In genomic region chr9:6695121-6695814, GRCh38 we compare ENCODE assay signal across 18 cellular contexts. TPM values are rescaled to one million over a fixed set of nuclear protein-coding genes. Genes with fewer than 3 reads are reported as not detected.
DNase-seq lines count a peak whose midpoint lies in the region; ATAC-seq and TF ChIP-seq lines count a peak whose summit lies in the region.
"Had no signal": no experiment of that assay in that cellular context is flagged by ENCODE, and none has a peak within 500 bp of the region (broad histone marks: within the 10 kb centered on the region; RNA-seq: fewer than 3 reads in every experiment).

No MANE protein-coding gene starts in this region.

- H3K4me1 Mint-ChIP-seq in GM23338 (peaks cover 24% of the 10 kb centered on the region; the same call in 2 of the 3 replicates), WTC11 (peaks cover 35% of the 10 kb centered on the region)
- peaks cover 45% of the 10 kb centered on the region for H3K4me1 Mint-ChIP-seq in stimulated activated memory B cell treated with anti-CD40 and anti-IgM and Interleukin-4, amounts not matched to agents 10 μg/mL and 1 μg/mL and 100 μg/mL, for 72 hours

- no peaks in the 10 kb centered on the region for H3K27me3 ChIP-seq in GM23338 (ENCODE audit: insufficient read depth)
- H3K27me3 ChIP-seq: BLaER1 treated with 17β-estradiol and CSF1 and Interleukin-3, amounts not matched to agents 10 nM and 100 nM had no signal

- H3K27ac Mint-ChIP-seq in GM23338 (0 out of 2 replicates have a peak overlapping the region, but pooled peaks have one; percentile 12), WTC11 (0 out of 2 replicates have a peak overlapping the region, but pooled peaks have one; percentile 60)
- peak overlapping the region; percentile 84 for H3K27ac Mint-ChIP-seq in stimulated activated memory B cell treated with anti-CD40 and anti-IgM and Interleukin-4, amounts not matched to agents 10 μg/mL and 1 μg/mL and 100 μg/mL, for 72 hours
- H3K27ac Mint-ChIP-seq: CD4-positive, alpha-beta T cell had no signal

- H3K4me3 Mint-ChIP-seq in GM23338 (no peak overlapping the region), WTC11 (no peak overlapping the region)
- H3K4me3 Mint-ChIP-seq in stimulated activated memory B cell treated with anti-CD40 and anti-IgM and Interleukin-4, amounts not matched to agents 10 μg/mL and 1 μg/mL and 100 μg/mL, for 72 hours = no peak overlapping the region
- H3K4me3 Mint-ChIP-seq: CD4-positive, alpha-beta T cell had no signal

- H3K36me3 ChIP-seq in GM23338 (ENCODE audit: insufficient read depth) = no peaks in the 10 kb centered on the region
- H3K36me3 ChIP-seq: BLaER1 treated with 17β-estradiol and CSF1 and Interleukin-3, amounts not matched to agents 10 nM and 100 nM; HAP-1 had no signal

- H3K9me2 ChIP-seq in GM23338 (ENCODE audit: insufficient read depth) = peaks cover 5% of the 10 kb centered on the region; the same call in 1 of the 2 replicates

- no peak for TF ChIP-seq CTCF in GM23338 (conservative IDR thresholded peaks at IDR 0.05; ENCODE audit: low read depth in 2 of 2)
- TF ChIP-seq CTCF in WTC11 (IDR thresholded peaks at IDR 0.05) = no peak

- DNase-seq in GM23338 (ENCODE audit: low spot score) (no peak), WTC11 (ENCODE audit: low spot score) (no peak), medulla oblongata (ENCODE audit: extremely low spot score) (peak; percentile 1), NCI-H69 (lab: John Stamatoyannopoulos, UW) (no peak)
- DNase-seq in stimulated activated naive CD8-positive, alpha-beta T cell treated with anti-CD3 and anti-CD28 coated beads, Interleukin-15, Interleukin-2, amounts not matched to agents 100 U/mL and 50 U/mL, for 24 hours = no peak
- DNase-seq: Calu3; CD4-positive, alpha-beta T cell; DMS 273 treated with DMSO at 0.1 percent for 48 hours; DMS79 treated with DMSO at 0.1 percent for 48 hours; GDM1; GOT3 had no signal

- H3K4me1 ChIP-seq in GM23338 (ENCODE audit: insufficient read depth) = peaks cover 22% of the 10 kb centered on the region
- H3K4me1 ChIP-seq: A549 had no signal

- peaks cover 7% of the 10 kb centered on the region for H3K27me3 Mint-ChIP-seq in GM23338 (ENCODE audit: insufficient read depth, low read depth, poor library complexity)
- H3K27me3 Mint-ChIP-seq in WTC11 (ENCODE audit: low read depth) = no peaks in the 10 kb centered on the region
- no peaks in the 10 kb centered on the region for H3K27me3 Mint-ChIP-seq in stimulated activated memory B cell treated with anti-CD40 and anti-IgM and Interleukin-4, amounts not matched to agents 10 μg/mL and 1 μg/mL and 100 μg/mL, for 72 hours
- H3K27me3 Mint-ChIP-seq: CD4-positive, alpha-beta T cell had no signal

- CTCF ChIA-PET in WTC11 (lab: Charles Lee) = no interaction called here

- peaks cover 20% of the 10 kb centered on the region for H3F3A ChIP-seq in GM23338 (replicated peaks; ENCODE audit: low read depth)

- no peak overlapping the region for H3K4me3 ChIP-seq in GM23338
- H3K4me3 ChIP-seq: A549; BLaER1 treated with 17β-estradiol and CSF1 and Interleukin-3, amounts not matched to agents 10 nM and 100 nM; HAP-1 had no signal

- no peaks in the 10 kb centered on the region for H3K79me2 ChIP-seq in GM23338 (replicated peaks; ENCODE audit: insufficient read depth)

- H4K20me1 ChIP-seq in GM23338 (replicated peaks; ENCODE audit: insufficient read depth) = no peaks in the 10 kb centered on the region
- H4K20me1 ChIP-seq: BLaER1 treated with 17β-estradiol and CSF1 and Interleukin-3, amounts not matched to agents 10 nM and 100 nM had no signal

- POLR2A ChIA-PET in WTC11 (lab: Charles Lee) = no interaction called here

- no peak overlapping the region for H3K27ac ChIP-seq in GM23338 (ENCODE audit: low read depth)
- H3K27ac ChIP-seq: A549; BLaER1 treated with 17β-estradiol and CSF1 and Interleukin-3, amounts not matched to agents 10 nM and 100 nM had no signal

- no peaks in the 10 kb centered on the region for H3K9me3 Mint-ChIP-seq in GM23338
- no peaks in the 10 kb centered on the region for H3K9me3 Mint-ChIP-seq in WTC11
- H3K9me3 Mint-ChIP-seq in stimulated activated memory B cell treated with anti-CD40 and anti-IgM and Interleukin-4, amounts not matched to agents 10 μg/mL and 1 μg/mL and 100 μg/mL, for 72 hours = no peaks in the 10 kb centered on the region
- H3K9me3 Mint-ChIP-seq: CD4-positive, alpha-beta T cell had no signal

- H2AFZ ChIP-seq in GM23338 = no peak overlapping the region

- H3K36me3 Mint-ChIP-seq in GM23338 (ENCODE audit: low read depth) (no peaks in the 10 kb centered on the region), WTC11 (no peaks in the 10 kb centered on the region)
- peaks cover 10% of the 10 kb centered on the region for H3K36me3 Mint-ChIP-seq in stimulated activated memory B cell treated with anti-CD40 and anti-IgM and Interleukin-4, amounts not matched to agents 10 μg/mL and 1 μg/mL and 100 μg/mL, for 72 hours

- no peak for ATAC-seq in GM23338
- ATAC-seq in WTC11 = no peak
- no peak for ATAC-seq in stimulated activated memory B cell treated with anti-CD40 and anti-IgM and Interleukin-4, amounts not matched to agents 10 μg/mL and 1 μg/mL and 100 μg/mL, for 72 hours
- no peak for ATAC-seq in HG03469 (IDR thresholded peaks at IDR 0.05; ENCODE audit: unreplicated experiment)
- ATAC-seq in stimulated activated naive CD8-positive, alpha-beta T cell treated with anti-CD3 and anti-CD28 coated beads, Interleukin-15, Interleukin-2, amounts not matched to agents 100 U/mL and 50 U/mL, for 24 hours = no peak
- ATAC-seq in HG02885 (IDR thresholded peaks at IDR 0.05; ENCODE audit: poor library complexity, unreplicated experiment) = no peak
- ATAC-seq: A549, HepG2 had no signal

- H3K4me2 ChIP-seq in GM23338 = no peak overlapping the region
- H3K4me2 ChIP-seq: A549 had no signal

TF ChIP-seq in GM23338, 12 proteins besides CTCF, POLR2A, EP300 and RAD21 (continues in another document):
- TF ChIP-seq NANOG (IDR thresholded peaks at IDR 0.05; ENCODE audit: borderline replicate concordance) (no peak), STAT1 (IDR thresholded peaks at IDR 0.05; ENCODE audit: unreplicated experiment) (no peak), EZH2phosphoT487 (IDR thresholded peaks at IDR 0.05; ENCODE audit: unreplicated experiment) (no peak), ZNF114 (CRISPR knock-in tag; IDR thresholded peaks at IDR 0.05) (no peak), REST (IDR thresholded peaks at IDR 0.05; ENCODE audit: unreplicated experiment) (no peak), JUNB (IDR thresholded peaks at IDR 0.05; ENCODE audit: unreplicated experiment) (no peak)

TF ChIP-seq in WTC11, 78 proteins besides CTCF, POLR2A, EP300 and RAD21:
- TF ChIP-seq ELF4 (CRISPR knock-in tag; IDR thresholded peaks at IDR 0.05; ENCODE audit: low read depth) (no peak), MXD4 (CRISPR knock-in tag; IDR thresholded peaks at IDR 0.05; ENCODE audit: borderline replicate concordance) (no peak), NR1H2 (CRISPR knock-in tag; IDR thresholded peaks at IDR 0.05) (no peak), ZMAT4 (CRISPR knock-in tag; IDR thresholded peaks at IDR 0.05) (no peak), ZNF671 (CRISPR knock-in tag; IDR thresholded peaks at IDR 0.05) (no peak), PRRX2 (CRISPR knock-in tag; IDR thresholded peaks at IDR 0.05) (no peak), KAT7 (CRISPR knock-in tag; IDR thresholded peaks at IDR 0.05; ENCODE audit: borderline replicate concordance) (no peak), SMAD3 (CRISPR knock-in tag; IDR thresholded peaks at IDR 0.05; ENCODE audit: borderline replicate concordance) (no peak)

RNA-seq across cellular contexts. Expression of gene GLDC, which starts 49.7 kb away (rescaled TPM):
- total RNA-seq in GM23338 (2014; rRNA removed; shearing (Covaris generic)) = 133 and 139 TPM in 2 replicates
- 63.5 and 71.9 TPM in 2 replicates for polyA plus RNA-seq in GM23338 (2016; fragmentation: Nextera tagmentation; extraction: Ambion mirVana)
- total RNA-seq in WTC11 (2021) = 136 to 153 TPM (median 145 TPM) in 3 replicates
- total RNA-seq: CD4-positive, alpha-beta T cell had no signal

Comparison
In these comparisons a context has a peak if more than half of its experiments do, and no peak if none do; other contexts are left out.
1. H3K27ac Mint-ChIP-seq: peak in every context shown above with its lines; median percentile 84 in stimulated activated memory B cell treated with anti-CD40 and anti-IgM and Interleukin-4, amounts not matched to agents 10 μg/mL and 1 μg/mL and 100 μg/mL, for 72 hours; 60 in WTC11; 12 in GM23338.